ENCODE assay signal across 8 cellular contexts in the genomic region with DNA sequence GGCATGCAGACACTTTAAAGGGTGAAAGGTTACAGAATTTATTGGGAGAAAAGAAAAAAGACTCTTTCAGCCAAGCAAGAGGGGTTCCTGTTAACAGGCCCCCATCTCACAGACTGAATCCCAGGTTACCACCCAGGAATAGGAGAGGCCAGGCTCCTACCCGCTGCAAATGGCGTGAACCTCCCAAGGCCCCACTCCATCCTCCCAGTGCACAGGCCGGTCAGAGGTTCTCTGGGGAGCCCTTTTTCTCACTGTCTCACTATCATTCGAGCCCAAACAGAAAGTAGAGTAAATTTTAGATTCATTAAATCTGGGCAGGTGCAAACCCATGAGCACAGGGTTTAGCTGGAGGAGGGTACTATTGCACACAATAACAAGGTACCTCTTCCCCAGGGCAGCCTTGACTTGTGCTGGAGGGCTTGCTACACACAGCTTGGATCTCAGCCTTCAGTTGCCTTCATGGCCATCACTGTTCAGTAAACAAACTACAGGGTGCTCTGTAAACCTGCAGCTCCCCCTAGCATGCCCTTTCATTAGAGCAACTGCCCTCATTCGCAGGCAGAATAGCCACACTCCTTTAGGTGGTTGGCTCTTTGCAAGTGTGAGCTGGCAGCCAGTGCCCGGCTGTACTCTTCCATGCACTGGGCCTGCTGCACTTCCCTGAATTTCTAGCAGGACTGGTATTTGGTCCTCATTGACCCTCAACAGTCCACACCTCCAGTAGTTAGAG. TPM values are rescaled to one million over a fixed set of nuclear protein-coding genes. Genes with fewer than 3 reads are reported as not detected.
A peak's percentile ranks its signal among the peaks of the same experiment; 100 is the strongest.
DNase-seq lines count a peak whose midpoint lies in the region; ATAC-seq, FAIRE-seq and TF ChIP-seq lines count a peak whose summit lies in the region.

No MANE protein-coding gene starts in this region.

- H3K4me3 ChIP-seq in bronchial epithelial cell (ENCODE audit: low read depth, low read length) (no peak overlapping the region), right lobe of liver (no peak overlapping the region)

- no peak overlapping the region for H3K27ac ChIP-seq in C4-2B
- H3K27ac ChIP-seq in right lobe of liver, result no peak overlapping the region

- ATAC-seq in GM18873 (IDR thresholded peaks at IDR 0.05; ENCODE audit: low FRiP score, unreplicated experiment) (peak; percentile 48), HG03045 (IDR thresholded peaks at IDR 0.05; ENCODE audit: unreplicated experiment) (peak; percentile 46), right lobe of liver (peak; percentile 72 to 92 (median 86)), HG02840 (IDR thresholded peaks at IDR 0.05; ENCODE audit: low FRiP score, unreplicated experiment) (no peak)

- no peaks in the 10 kb centered on the region for H3K9me3 ChIP-seq in right lobe of liver

- no peak for TF ChIP-seq POLR2A in right lobe of liver (IDR thresholded peaks at IDR 0.05)

- intact Hi-C loops in right lobe of liver (cut with DNase I), result loop anchor here in 1 of 2 donors (10.0 kb wide), 1 partner anchor 87 kb away; no protein-coding TSS in a partner anchor

- FAIRE-seq in bronchial epithelial cell (lab: Jason Lieb, UNC), result no peak

- peaks cover 0 to 5% (median 0%) of the 10 kb centered on the region in 4 donors for H3K4me1 ChIP-seq in right lobe of liver

- H3K36me3 ChIP-seq in bronchial epithelial cell (ENCODE audit: control insufficient read depth, insufficient read depth, low read length), result no peaks in the 10 kb centered on the region
- H3K36me3 ChIP-seq in right lobe of liver, result no peaks in the 10 kb centered on the region

- DNase-seq in NCI-H524 treated with DMSO at 0.1 percent for 48 hours (lab: John Stamatoyannopoulos, UW) (peak; percentile 25), bronchial epithelial cell (ENCODE audit: low read depth) (peak; percentile 66), right lobe of liver (peak in 2 of 3 donors; percentile 50 to 59)
- DNase-seq in activated CD4-positive, alpha-beta T cell treated with anti-CD3 and anti-CD28 coated beads for 48 hours, result no peak

- peak; percentile 30 for TF ChIP-seq CTCF in C4-2B (conservative IDR thresholded peaks at IDR 0.05)
- TF ChIP-seq CTCF in bronchial epithelial cell (IDR thresholded peaks at IDR 0.05; ENCODE audit: insufficient read depth, low read length, severe bottlenecking), result peak; percentile 76
- peak; percentile 27 to 60 (median 39) for TF ChIP-seq CTCF in right lobe of liver (IDR thresholded peaks at IDR 0.05)

- 47% methylated on average over 2 of the region's 6 CpGs for WGBS in right lobe of liver (ENCODE audit: insufficient coverage, low coverage, low lambda C conversion rate, missing lambda C conversion rate)

- H3K27me3 ChIP-seq in bronchial epithelial cell (ENCODE audit: control insufficient read depth, insufficient read depth, low read length), result no peaks in the 10 kb centered on the region
- no peaks in the 10 kb centered on the region for H3K27me3 ChIP-seq in right lobe of liver

RNA-seq across cellular contexts. Expression of gene PLEK, which starts 7.3 kb away (rescaled TPM):
- under 0.01 TPM in 1 of 2 replicates, not detected in the other for total RNA-seq in bronchial epithelial cell
- total RNA-seq in right lobe of liver, result 10 to 100 TPM in 1 of 6 experiments, 1 to 10 TPM in 4, under 1 TPM in 1; 0.98 to 14.8 (median 2.4) TPM

RNA-seq across cellular contexts. Expression of gene CNRIP1, which starts 38.0 kb away (rescaled TPM):
- total RNA-seq in bronchial epithelial cell, result 0.26 TPM in 1 of 2 replicates, not detected in the other
- total RNA-seq in right lobe of liver, result 1 to 10 TPM; 1.9 to 4.1 (median 2.6) TPM
